In the genomic region with DNA sequence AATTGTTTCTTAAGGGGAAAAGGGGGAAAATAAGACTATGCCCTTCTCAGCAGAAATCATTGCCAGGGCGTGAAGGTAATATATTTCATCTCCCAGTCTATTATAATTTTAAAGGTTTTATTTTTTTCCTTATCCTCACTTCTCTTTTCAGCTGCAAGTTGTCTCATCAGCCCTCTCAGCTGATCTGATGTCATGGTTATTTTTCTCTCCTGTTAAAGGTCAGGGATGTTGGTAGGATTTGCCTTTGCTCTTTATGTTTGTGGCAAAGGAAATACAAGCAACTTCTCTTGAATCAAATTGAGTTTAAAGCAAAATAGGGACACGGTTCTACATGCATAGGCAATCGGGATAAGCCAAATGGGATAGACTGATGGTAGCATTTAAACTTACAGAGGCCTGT, we compare ENCODE assay signal across 20 cellular contexts.
DNase-seq lines count a peak whose midpoint lies in the region; ATAC-seq and TF ChIP-seq lines count a peak whose summit lies in the region.
"Had no signal": no experiment of that assay in that cellular context is flagged by ENCODE, and none has a peak within 500 bp of the region (broad histone marks: within the 10 kb centered on the region; RNA-seq: fewer than 3 reads in every experiment).

No MANE protein-coding gene starts in this region.

- H3K27ac ChIP-seq in heart right ventricle (peak overlapping the region in 6 of 10 donors; percentile 24 to 78 (median 65)), right cardiac atrium (ENCODE audit: low read length) (no peak overlapping the region), skeletal muscle tissue (ENCODE audit: low read depth, low read length) (peak overlapping the region; percentile 27)
- H3K27ac ChIP-seq: 22Rv1; A549; BLaER1 treated with 17β-estradiol and CSF1 and Interleukin-3, amounts not matched to agents 10 nM and 100 nM; C4-2B had no signal

- ATAC-seq in Right ventricle myocardium superior (ENCODE audit: poor library complexity) (peak; percentile 66), heart right ventricle (peak in 4 of 8 donors; percentile 65 to 87 (median 75)), right cardiac atrium (no peak), left ventricle myocardium superior (peak; percentile 61)
- ATAC-seq in activated naive CD4-positive, alpha-beta T cell treated with anti-CD3 and anti-CD28 coated beads, Interleukin-2, amount 50 U/mL, for 72 hours: no peak
- ATAC-seq: A549; CD8-positive, alpha-beta T cell; GM12878 had no signal

- H3K36me3 ChIP-seq in heart right ventricle: no peaks in the 10 kb centered on the region
- H3K36me3 ChIP-seq in skeletal muscle tissue (ENCODE audit: control insufficient read depth in 3 of 3, insufficient read depth in 3 of 3, low read length in 3 of 3): no peaks in the 10 kb centered on the region
- H3K36me3 ChIP-seq: BLaER1 treated with 17β-estradiol and CSF1 and Interleukin-3, amounts not matched to agents 10 nM and 100 nM had no signal

- H3K27ac Mint-ChIP-seq in activated naive CD4-positive, alpha-beta T cell treated with anti-CD3 and anti-CD28 coated beads, Interleukin-2, amount 50 U/mL, for 72 hours: no peak overlapping the region
- H3K27ac Mint-ChIP-seq: B cell; CD4-positive, alpha-beta T cell; CD8-positive, alpha-beta T cell had no signal

- TF ChIP-seq CTCF in heart right ventricle (IDR thresholded peaks at IDR 0.05): no peak

- no peak overlapping the region for H3K9ac ChIP-seq in skeletal muscle tissue (ENCODE audit: low read depth in 1 of 3, low read length in 3 of 3)
- H3K9ac ChIP-seq: BLaER1 treated with 17β-estradiol and CSF1 and Interleukin-3, amounts not matched to agents 10 nM and 100 nM had no signal

- H3K4me1 ChIP-seq in heart right ventricle (peaks cover 0 to 29% (median 0%) of the 10 kb centered on the region in 9 donors), right cardiac atrium (ENCODE audit: control insufficient read depth, insufficient read depth, low read length) (peaks cover 6% of the 10 kb centered on the region), skeletal muscle tissue (ENCODE audit: control insufficient read depth in 3 of 3, insufficient read depth in 3 of 3, low read length in 3 of 3) (peaks cover 0 to 9% (median 4%) of the 10 kb centered on the region in 3 donors)
- H3K4me1 ChIP-seq: A549; BLaER1 treated with 17β-estradiol and CSF1 and Interleukin-3, amounts not matched to agents 10 nM and 100 nM; Caco-2 had no signal

- peaks cover 0 to 6% of the 10 kb centered on the region in 2 donors for H3K36me3 Mint-ChIP-seq in activated naive CD4-positive, alpha-beta T cell treated with anti-CD3 and anti-CD28 coated beads, Interleukin-2, amount 50 U/mL, for 72 hours
- H3K36me3 Mint-ChIP-seq: CD8-positive, alpha-beta T cell had no signal

- WGBS in heart right ventricle, 2 donors: 36 to 44% methylated on average over 3 of the region's 3 CpGs
- WGBS in right cardiac atrium: 48% methylated on average over 3 of the region's 3 CpGs

- peaks cover 5% of the 10 kb centered on the region in 2 donors for H3K9me3 Mint-ChIP-seq in activated naive CD4-positive, alpha-beta T cell treated with anti-CD3 and anti-CD28 coated beads, Interleukin-2, amount 50 U/mL, for 72 hours

- H3K4me3 ChIP-seq in heart right ventricle: no peak overlapping the region
- no peak overlapping the region for H3K4me3 ChIP-seq in right cardiac atrium (ENCODE audit: low read length)
- peak overlapping the region in 1 of 3 donors; percentile 8 for H3K4me3 ChIP-seq in skeletal muscle tissue (ENCODE audit: low read length in 3 of 3)
- H3K4me3 ChIP-seq: A549; BLaER1 treated with 17β-estradiol and CSF1 and Interleukin-3, amounts not matched to agents 10 nM and 100 nM; GM12878 had no signal

- DNase-seq in Right ventricle myocardium superior (no peak), cardiac septum (ENCODE audit: low spot score) (no peak), heart right ventricle (no peak), right cardiac atrium (no peak), left ventricle myocardium superior (no peak)
- DNase-seq in activated naive CD4-positive, alpha-beta T cell treated with anti-CD3 and anti-CD28 coated beads, Interleukin-2, amount 50 U/mL, for 72 hours (ENCODE audit: low spot score in 2 of 2): no peak
- DNase-seq: AML-193; Caco-2; Calu3; CD4-positive, alpha-beta T cell; CD8-positive, alpha-beta T cell; DMS79 treated with DMSO at 0.1 percent for 48 hours; GF-D8 had no signal

- intact Hi-C loops in Right ventricle myocardium superior (cut with DNase I) (no loop called here), cardiac septum (cut with DNase I) (no loop called here), heart right ventricle (cut with DNase I) (no loop called here), right cardiac atrium (cut with DNase I) (no loop called here), left ventricle myocardium superior (cut with micrococcal nuclease) (no loop called here)

- peaks cover 0 to 5% (median 0%) of the 10 kb centered on the region in 11 donors for H3K9me3 ChIP-seq in heart right ventricle
- no peaks in the 10 kb centered on the region for H3K9me3 ChIP-seq in right cardiac atrium (ENCODE audit: control insufficient read depth, low read length)
- H3K9me3 ChIP-seq in skeletal muscle tissue (ENCODE audit: control insufficient read depth in 3 of 3, low read length in 3 of 3): no peaks in the 10 kb centered on the region
- H3K9me3 ChIP-seq: A549; BLaER1 treated with 17β-estradiol and CSF1 and Interleukin-3, amounts not matched to agents 10 nM and 100 nM; Caco-2 had no signal

- H3K27me3 ChIP-seq in heart right ventricle: no peaks in the 10 kb centered on the region
- H3K27me3 ChIP-seq in right cardiac atrium (ENCODE audit: control insufficient read depth, insufficient read depth): no peaks in the 10 kb centered on the region
- H3K27me3 ChIP-seq in skeletal muscle tissue (ENCODE audit: control insufficient read depth in 3 of 3, insufficient read depth in 3 of 3, low read length in 3 of 3): no peaks in the 10 kb centered on the region
- H3K27me3 ChIP-seq: BLaER1 treated with 17β-estradiol and CSF1 and Interleukin-3, amounts not matched to agents 10 nM and 100 nM had no signal

Comparison
In these comparisons a context has a peak if more than half of its experiments do, and no peak if none do; other contexts are left out.
1. ATAC-seq: peak in Right ventricle myocardium superior (single experiment) and left ventricle myocardium superior (single experiment); none in right cardiac atrium (0 of 2) and activated naive CD4-positive, alpha-beta T cell treated with anti-CD3 and anti-CD28 coated beads, Interleukin-2, amount 50 U/mL, for 72 hours (0 of 2).